10 cellular contexts compared by ENCODE assay signal in genomic region chr22:37426532-37427127, GRCh38. TPM values are rescaled to one million over a fixed set of nuclear protein-coding genes. Genes with fewer than 3 reads are reported as not detected.
DNase-seq lines count a peak whose midpoint lies in the region; ATAC-seq, FAIRE-seq and TF ChIP-seq lines count a peak whose summit lies in the region.
"Had no signal": no experiment of that assay in that cellular context is flagged by ENCODE, and none has a peak within 500 bp of the region (broad histone marks: within the 10 kb centered on the region; RNA-seq: fewer than 3 reads in every experiment).

No MANE protein-coding gene starts in this region.

- POLR2A ChIA-PET in A549 (lab: Yijun Ruan, JAX): no interaction called here
- POLR2A ChIA-PET in HEK293 (lab: Yijun Ruan, JAX): no interaction called here

- H3K4me3 ChIP-seq in A549: peak overlapping the region; percentile 90
- peak overlapping the region; percentile 61 for H3K4me3 ChIP-seq in HEK293 (ENCODE audit: low read depth, low read length)
- no peak overlapping the region for H3K4me3 ChIP-seq in MM.1S (ENCODE audit: low read length)

- no peaks in the 10 kb centered on the region for H3K79me2 ChIP-seq in MM.1S (ENCODE audit: low read length)

- H3K9me3 ChIP-seq in A549 (no peaks in the 10 kb centered on the region), HEK293 (ENCODE audit: control insufficient read depth, insufficient read depth, low read depth, low read length) (no peaks in the 10 kb centered on the region), MM.1S (replicated peaks; ENCODE audit: insufficient read depth, low read length) (no peaks in the 10 kb centered on the region)

- H3K36me3 Mint-ChIP-seq in central memory CD8-positive, alpha-beta T cell (ENCODE audit: insufficient read depth): peaks cover 3% of the 10 kb centered on the region
- H3K36me3 Mint-ChIP-seq in memory B cell: no peaks in the 10 kb centered on the region

- peak overlapping the region; percentile 94 to 97 for H3K27ac ChIP-seq in A549
- H3K27ac ChIP-seq in HEK293 (ENCODE audit: extremely low read depth, low read depth, low read length): no peak overlapping the region
- H3K27ac ChIP-seq in MM.1S (ENCODE audit: low read length): no peak overlapping the region

- H4K20me1 ChIP-seq in MM.1S (ENCODE audit: insufficient read depth, low read length): no peaks in the 10 kb centered on the region

- in situ Hi-C loops in ACHN (cut with HindIII; ENCODE audit: low pct_ligation_motif_present, low pct_unique_long_range_greater_than_20kb, low sequenced_read_pairs): no loop called here

- DNase-seq in A549 (ENCODE audit: low read depth in 1 of 2, low spot score in 1 of 2) (no peak), memory B cell (ENCODE audit: low spot score in 2 of 2) (no peak), UCSD-AML1 (lab: John Stamatoyannopoulos, UW; ENCODE audit: unreplicated experiment) (no peak), NCI-H2029 treated with DMSO at 0.1 percent for 48 hours (lab: John Stamatoyannopoulos, UW) (no peak), MM.1S (no peak), ACHN (no peak)
- no peak for DNase-seq in central memory CD8-positive, alpha-beta T cell (ENCODE audit: low spot score in 2 of 2)
- DNase-seq: activated gamma-delta T cell had no signal

- H3K27me3 Mint-ChIP-seq in central memory CD8-positive, alpha-beta T cell: peaks cover 67% of the 10 kb centered on the region
- peaks cover 49% of the 10 kb centered on the region for H3K27me3 Mint-ChIP-seq in memory B cell

- no peaks in the 10 kb centered on the region for H3K9me2 ChIP-seq in MM.1S (replicated peaks; ENCODE audit: insufficient read depth, low read length)

- CTCF ChIA-PET in A549 (lab: Yijun Ruan, JAX) (interaction anchor here (1.2 to 1.3 kb wide), 2 partner anchors 110 to 140 kb away, joined by 3 to 7 read pairs; no protein-coding TSS in a partner anchor), HEK293 (lab: Yijun Ruan, JAX) (interaction anchor here (0.6 to 1.1 kb wide), 4 partner anchors 71 to 643 kb away, joined by 3 to 4 read pairs (median 4); no protein-coding TSS in a partner anchor)

- peaks cover 19% of the 10 kb centered on the region for H3K4me1 Mint-ChIP-seq in central memory CD8-positive, alpha-beta T cell
- peaks cover 4% of the 10 kb centered on the region for H3K4me1 Mint-ChIP-seq in memory B cell

- no peaks in the 10 kb centered on the region for H3F3A ChIP-seq in MM.1S (ENCODE audit: insufficient read depth, low read length)

- TF ChIP-seq POLR2A in A549 (IDR thresholded peaks at IDR 0.05; ENCODE audit: low read length): no peak

- H3K4me3 Mint-ChIP-seq in central memory CD8-positive, alpha-beta T cell: peak overlapping the region; percentile 67
- H3K4me3 Mint-ChIP-seq in memory B cell: peak overlapping the region; percentile 74
- H3K4me3 Mint-ChIP-seq: T-helper 1 cell treated with Interleukin-12 subunit alpha and Interleukin-12 subunit beta and Interleukin-4 antibody, amounts not matched to agents 30 μg/mL and 1 μg/mL, for 36 hours had no signal

- H3K9me3 Mint-ChIP-seq in central memory CD8-positive, alpha-beta T cell: no peaks in the 10 kb centered on the region
- no peaks in the 10 kb centered on the region for H3K9me3 Mint-ChIP-seq in memory B cell
- H3K9me3 Mint-ChIP-seq: T-helper 1 cell treated with Interleukin-12 subunit alpha and Interleukin-12 subunit beta and Interleukin-4 antibody, amounts not matched to agents 30 μg/mL and 1 μg/mL, for 36 hours had no signal

- H2AFZ ChIP-seq in MM.1S (ENCODE audit: low read length): no peak overlapping the region

- H3K27ac Mint-ChIP-seq in central memory CD8-positive, alpha-beta T cell (ENCODE audit: low read depth): no peak overlapping the region
- H3K27ac Mint-ChIP-seq in memory B cell: no peak overlapping the region
- H3K27ac Mint-ChIP-seq: T-helper 1 cell treated with Interleukin-12 subunit alpha and Interleukin-12 subunit beta and Interleukin-4 antibody, amounts not matched to agents 30 μg/mL and 1 μg/mL, for 36 hours had no signal

- H3K4me2 ChIP-seq in A549: peak overlapping the region; percentile 89
- H3K4me2 ChIP-seq in MM.1S (ENCODE audit: low read depth, low read length): no peak overlapping the region

- H3K36me3 ChIP-seq in HEK293 (ENCODE audit: control insufficient read depth in 2 of 2, insufficient read depth in 1 of 2, low read length in 2 of 2) (no peaks in the 10 kb centered on the region), MM.1S (replicated peaks; ENCODE audit: insufficient read depth, low read length) (no peaks in the 10 kb centered on the region)

- peaks cover 96% of the 10 kb centered on the region for H3K27me3 ChIP-seq in MM.1S (replicated peaks; ENCODE audit: insufficient read depth, low read length)

- ATAC-seq in A549: peak in 1 of 2 experiments; percentile 33; a peak in 3 of 6 replicates
- peak; percentile 18 for ATAC-seq in central memory CD8-positive, alpha-beta T cell (replicated peaks; ENCODE audit: extremely low read depth, poor library complexity, severe bottlenecking)
- ATAC-seq in memory B cell (ENCODE audit: low read depth): no peak

- H3K9ac ChIP-seq in MM.1S (ENCODE audit: low read length): no peak overlapping the region

- WGBS in A549 (ENCODE audit: missing lambda C conversion rate): 18% methylated on average over 11 of the region's 34 CpGs

- no peak for TF ChIP-seq RAD21 in A549 (conservative IDR thresholded peaks at IDR 0.05 in 1 of 2, IDR thresholded peaks at IDR 0.05 in 1 of 2)

- H3K4me1 ChIP-seq in A549: peaks cover 45% of the 10 kb centered on the region
- no peaks in the 10 kb centered on the region for H3K4me1 ChIP-seq in HEK293 (ENCODE audit: control insufficient read depth, insufficient read depth, low read length)
- H3K4me1 ChIP-seq in MM.1S (ENCODE audit: low read length): no peaks in the 10 kb centered on the region

- TF ChIP-seq CTCF in A549 (IDR thresholded peaks at IDR 0.05) (no peak), HEK293 (tag by site-specific recombination; IDR thresholded peaks at IDR 0.05) (no peak), MM.1S (IDR thresholded peaks at IDR 0.05; ENCODE audit: low read length) (no peak)

- no peak for TF ChIP-seq EP300 in A549 (IDR thresholded peaks at IDR 0.05)

- no peak for FAIRE-seq in A549 (lab: Jason Lieb, UNC)

TF ChIP-seq in A549, 52 proteins besides CTCF, POLR2A, EP300 and RAD21 (continues in another document):
- no peak for TF ChIP-seq SMC3 (IDR thresholded peaks at IDR 0.05)
- TF ChIP-seq TP53 (CRISPR knock-in tag; IDR thresholded peaks at IDR 0.05): no peak
- TF ChIP-seq CHD4 (IDR thresholded peaks at IDR 0.05; ENCODE audit: borderline replicate concordance): no peak
- TF ChIP-seq SREBF2 (IDR thresholded peaks at IDR 0.05): no peak
- no peak for TF ChIP-seq GATA3 (IDR thresholded peaks at IDR 0.05; ENCODE audit: borderline replicate concordance)
- no peak for TF ChIP-seq HOXB5 (CRISPR knock-in tag; IDR thresholded peaks at IDR 0.05)
- no peak for TF ChIP-seq BCL3 (IDR thresholded peaks at IDR 0.05)

TF ChIP-seq in HEK293, 187 proteins besides CTCF, POLR2A, EP300 and RAD21:
- TF ChIP-seq ZFP69B (tag by site-specific recombination; IDR thresholded peaks at IDR 0.05) (0 out of 2 replicates have a peak, but pooled peaks have one; percentile 50), ZNF76 (tag by site-specific recombination; IDR thresholded peaks at IDR 0.05; ENCODE audit: borderline replicate concordance, low read depth) (no peak), ZNF571 (tag by site-specific recombination; IDR thresholded peaks at IDR 0.05) (no peak), ZSCAN4 (tag by site-specific recombination; IDR thresholded peaks at IDR 0.05) (peak; percentile 98), ZNF692 (tag by site-specific recombination; IDR thresholded peaks at IDR 0.05) (0 out of 2 replicates have a peak, but pooled peaks have one; percentile 16)

RNA-seq across cellular contexts. Expression of gene ELFN2, which starts 0.6 kb away (rescaled TPM):
- polyA plus RNA-seq in A549 (2011; rRNA removed) (0.94 and 1.0 TPM in 2 replicates), A549 (2017; fragmentation: RNase III; extraction: RNeasy Plus Mini Kit Qiagen cat#74134 plus additional on column Dnase treatment) (7.5 to 9.6 TPM (median 8.1 TPM) in 3 replicates)
- 2.0 and 3.1 TPM in 2 replicates for polyA plus RNA-seq in A549 (2012; cell fraction: cytosol; rRNA removed)
- 11.0 and 14.5 TPM in 2 replicates for polyA plus RNA-seq in A549 (2012; cell fraction: nucleus; rRNA removed)
- polyA minus RNA-seq in A549 (2011; rRNA and poly(A)+ RNA removed): 1.2 and 1.7 TPM in 2 replicates

RNA-seq across cellular contexts. Expression of gene MFNG, which starts 59.6 kb away (rescaled TPM):
- 1.2 and 2.0 TPM in 2 replicates for polyA plus RNA-seq in A549 (2011; rRNA removed)
- polyA plus RNA-seq in A549 (2012; cell fraction: cytosol; rRNA removed): 2.3 and 3.2 TPM in 2 replicates
- polyA plus RNA-seq in A549 (2012; cell fraction: nucleus; rRNA removed): 18.4 and 23.7 TPM in 2 replicates
- 1.7 to 1.8 TPM (median 1.7 TPM) in 3 replicates for polyA plus RNA-seq in A549 (2017; fragmentation: RNase III; extraction: RNeasy Plus Mini Kit Qiagen cat#74134 plus additional on column Dnase treatment)
- polyA minus RNA-seq in A549 (2011; rRNA and poly(A)+ RNA removed): 0.73 and 0.95 TPM in 2 replicates

Comparison
In these comparisons a context has a peak if more than half of its experiments do, and no peak if none do; other contexts are left out.
1. H3K27ac ChIP-seq: peak in A549 (2 of 2); none in HEK293 (single experiment) and MM.1S (single experiment).